18 cellular contexts compared by ENCODE assay signal in the genomic region with DNA sequence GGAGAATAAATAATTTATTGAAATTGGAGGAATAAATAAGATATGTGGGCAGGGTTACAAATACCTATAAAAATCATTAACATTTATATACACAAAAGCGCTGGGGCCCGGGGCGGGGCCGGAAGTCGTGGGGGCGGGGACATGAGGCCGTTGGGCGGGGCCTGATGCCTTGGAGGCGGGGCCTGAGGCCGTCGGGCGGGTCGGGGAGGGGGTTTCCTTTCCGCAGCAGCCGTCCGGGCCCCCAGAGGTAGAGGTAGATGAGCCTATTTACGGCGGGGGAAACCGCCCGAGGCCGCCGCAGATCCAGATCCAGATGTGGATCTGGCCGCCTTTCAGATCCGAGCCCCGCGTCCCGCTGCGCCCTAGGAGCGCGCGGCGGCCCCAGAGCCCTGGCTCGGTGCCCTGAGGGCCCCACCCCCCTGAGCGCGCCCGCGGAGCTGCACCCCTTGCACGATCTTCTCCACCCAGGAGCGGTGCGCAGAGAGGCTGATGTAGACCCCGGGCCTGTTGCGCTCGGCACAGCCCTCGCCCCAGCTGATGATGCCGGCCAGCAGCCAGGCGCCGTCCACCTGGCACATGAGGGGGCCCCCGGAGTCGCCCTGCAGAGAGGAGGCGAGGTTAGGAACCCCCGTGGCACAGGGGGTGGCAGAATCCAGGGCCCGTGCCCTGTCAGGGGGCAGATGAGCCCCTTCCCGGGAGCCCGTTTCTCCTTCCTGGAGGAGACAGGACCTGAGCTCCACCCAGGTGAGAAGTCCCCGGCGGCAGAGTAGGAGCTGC. TPM values are rescaled to one million over a fixed set of nuclear protein-coding genes. Genes with fewer than 3 reads are reported as not detected.
DNase-seq lines count a peak whose midpoint lies in the region; ATAC-seq lines count a peak whose summit lies in the region.
"Had no signal": no experiment of that assay in that cellular context is flagged by ENCODE, and none has a peak within 500 bp of the region (broad histone marks: within the 10 kb centered on the region; RNA-seq: fewer than 3 reads in every experiment).

No MANE protein-coding gene starts in this region.

- H3K14ac ChIP-seq in neuronal stem cell (ENCODE audit: low read length), result peak overlapping the region; percentile 8

- intact Hi-C loops in cardiac septum (cut with DNase I), result no loop called here
- intact Hi-C loops in Right ventricle myocardium inferior (cut with DNase I), result no loop called here

- no peak overlapping the region for H2BK120ac ChIP-seq in neuronal stem cell (ENCODE audit: low read depth, low read length)

- ATAC-seq in Right ventricle myocardium inferior, result no peak
- ATAC-seq in naive thymus-derived CD8-positive, alpha-beta T cell, result no peak

- no peak overlapping the region for H4K8ac ChIP-seq in neuronal stem cell (ENCODE audit: low read depth, low read length)

- peak overlapping the region; percentile 79 for H3K4me3 ChIP-seq in SK-N-MC
- no peak overlapping the region for H3K4me3 ChIP-seq in neuronal stem cell (ENCODE audit: low read length in 2 of 2)
- H3K4me3 ChIP-seq: BLaER1 had no signal

- no peak overlapping the region for H2BK5ac ChIP-seq in neuronal stem cell (ENCODE audit: low read length)

- H2BK12ac ChIP-seq in neuronal stem cell (ENCODE audit: low read length), result no peak overlapping the region

- H2AFZ ChIP-seq in neuronal stem cell (ENCODE audit: low read length), result no peak overlapping the region

- no CpG with 5 or more reads among the region's 56 CpGs for WGBS in neuronal stem cell (ENCODE audit: extremely low coverage in 2 of 2, insufficient read length in 2 of 2, insufficient replicate concordance in 1 of 2), 2 donors

- H3K36me3 ChIP-seq in SK-N-MC (ENCODE audit: insufficient read depth, low read length), result no peaks in the 10 kb centered on the region
- H3K36me3 ChIP-seq in neuronal stem cell (replicated peaks in 1 of 2; ENCODE audit: control insufficient read depth in 2 of 2, insufficient read depth in 2 of 2, low read length in 2 of 2), result no peaks in the 10 kb centered on the region
- H3K36me3 ChIP-seq: BLaER1 had no signal

- no peak overlapping the region for H3K4me3 Mint-ChIP-seq in naive thymus-derived CD8-positive, alpha-beta T cell
- H3K4me3 Mint-ChIP-seq: CD4-positive, alpha-beta memory T cell had no signal

- no peak overlapping the region for H2BK15ac ChIP-seq in neuronal stem cell (ENCODE audit: low read length)

- H3K27me3 Mint-ChIP-seq in naive thymus-derived CD8-positive, alpha-beta T cell, result peaks cover 3 to 26% (median 10%) of the 10 kb centered on the region in 5 donors

- H3K9me3 ChIP-seq in SK-N-MC (ENCODE audit: low read depth, low read length) (no peaks in the 10 kb centered on the region), neuronal stem cell (replicated peaks in 1 of 2; ENCODE audit: control insufficient read depth in 2 of 2, insufficient read depth in 1 of 2, low read depth in 1 of 2, low read length in 2 of 2) (peaks cover 4 to 14% of the 10 kb centered on the region in 2 donors)

- POLR2A ChIA-PET in naive thymus-derived CD8-positive, alpha-beta T cell (lab: Charles Lee), result interaction anchor here (0.5 to 1.0 kb wide), 3 partner anchors 14 to 171 kb away, joined by 3 to 7 read pairs (median 4); no protein-coding TSS in a partner anchor

- no peak overlapping the region for H3K27ac Mint-ChIP-seq in naive thymus-derived CD8-positive, alpha-beta T cell
- H3K27ac Mint-ChIP-seq: CD4-positive, alpha-beta memory T cell had no signal

- H3K4ac ChIP-seq in neuronal stem cell (ENCODE audit: low read length), result no peak overlapping the region

- H2AK5ac ChIP-seq in neuronal stem cell (ENCODE audit: low read depth, low read length), result no peak overlapping the region

- H3K9ac ChIP-seq in SK-N-MC (ENCODE audit: insufficient read length) (peak overlapping the region; percentile 65), neuronal stem cell (ENCODE audit: low read depth, low read length, poor library complexity) (no peak overlapping the region)
- H3K9ac ChIP-seq: BLaER1 had no signal

- no peak overlapping the region for H3K18ac ChIP-seq in neuronal stem cell (ENCODE audit: low read length)

- no peaks in the 10 kb centered on the region for H3K4me1 ChIP-seq in neuronal stem cell (ENCODE audit: control insufficient read depth in 2 of 2, insufficient read depth in 1 of 2, low read depth in 1 of 2, low read length in 2 of 2)

- DNase-seq in cardiac septum (ENCODE audit: low spot score), result peak; percentile 19
- no peak for DNase-seq in Right ventricle myocardium inferior (ENCODE audit: missing footprints)
- DNase-seq in SK-N-MC (ENCODE audit: low read depth, low spot score), result no peak
- DNase-seq in neuronal stem cell (ENCODE audit: low spot score), result no peak
- DNase-seq in superior temporal gyrus (ENCODE audit: extremely low spot score), result no peak
- no peak for DNase-seq in stimulated activated CD4-positive, alpha-beta T cell treated with anti-CD3 and anti-CD28 coated beads, Interleukin-12 subunit alpha, Interleukin-12 subunit beta, amount 100 ng/mL, for 4 hours
- no peak for DNase-seq in naive thymus-derived CD8-positive, alpha-beta T cell
- DNase-seq: Calu3, NCI-H1417 treated with DMSO at 0.1 percent for 48 hours, NCI-H1930, NCI-H2171 treated with DMSO at 0.1 percent for 48 hours, NCI-H446, SHP77 treated with DMSO at 0.1 percent for 48 hours had no signal

- H3K4me1 Mint-ChIP-seq in naive thymus-derived CD8-positive, alpha-beta T cell, result peaks cover 4 to 13% (median 6%) of the 10 kb centered on the region in 4 donors

- H3K27me3 ChIP-seq in neuronal stem cell (ENCODE audit: control insufficient read depth in 3 of 3, insufficient read depth in 3 of 3, low read depth in 1 of 3, low read length in 3 of 3), result peaks cover 4 to 26% (median 13%) of the 10 kb centered on the region in 3 experiments

- H3K36me3 Mint-ChIP-seq in naive thymus-derived CD8-positive, alpha-beta T cell, result peaks cover 0 to 8% (median 3%) of the 10 kb centered on the region in 3 donors

- no peak overlapping the region for H3K4me2 ChIP-seq in neuronal stem cell (ENCODE audit: insufficient read depth, low read length, poor library complexity, severe bottlenecking)
- H3K4me2 ChIP-seq: BLaER1 had no signal

- no peak overlapping the region for H4K91ac ChIP-seq in neuronal stem cell (ENCODE audit: low read depth, low read length, poor library complexity)

- peaks cover 3% of the 10 kb centered on the region for H3K79me1 ChIP-seq in neuronal stem cell (ENCODE audit: low read depth, low read length)

- peaks cover 0 to 13% (median 9%) of the 10 kb centered on the region in 9 donors for H3K9me3 Mint-ChIP-seq in naive thymus-derived CD8-positive, alpha-beta T cell

- H3K27ac ChIP-seq in SK-N-MC, result peak overlapping the region; percentile 57
- no peak overlapping the region for H3K27ac ChIP-seq in neuronal stem cell (replicated peaks; ENCODE audit: low read length)
- H3K27ac ChIP-seq: BLaER1 had no signal

- H3K23ac ChIP-seq in neuronal stem cell (ENCODE audit: low read depth, low read length, poor library complexity), result peak overlapping the region; percentile 73

RNA-seq across cellular contexts. Expression of gene PRSS22, which starts 5.1 kb away (rescaled TPM):
- total RNA-seq in cardiac septum, result not detected
- total RNA-seq in Right ventricle myocardium inferior, result not detected
- not detected for polyA plus RNA-seq in neuronal stem cell (2013, experiment 1 of 2)
- polyA plus RNA-seq in neuronal stem cell (2013, experiment 2 of 2), result not detected
- not detected for total RNA-seq in naive thymus-derived CD8-positive, alpha-beta T cell
- polyA plus RNA-seq in naive thymus-derived CD8-positive, alpha-beta T cell, result not detected
- total RNA-seq: M059J had no signal

RNA-seq across cellular contexts. Expression of gene ZG16B, which starts 22.8 kb away (rescaled TPM):
- total RNA-seq in cardiac septum (not detected), Right ventricle myocardium inferior (0.35 TPM)
- polyA plus RNA-seq in neuronal stem cell (2013, experiment 1 of 2), result not detected
- not detected for polyA plus RNA-seq in neuronal stem cell (2013, experiment 2 of 2)
- not detected for total RNA-seq in naive thymus-derived CD8-positive, alpha-beta T cell
- not detected for polyA plus RNA-seq in naive thymus-derived CD8-positive, alpha-beta T cell
- total RNA-seq: CD4-positive, alpha-beta memory T cell had no signal

RNA-seq across cellular contexts. Expression of gene FLYWCH2, which starts 30.1 kb away (rescaled TPM):
- 20.8 TPM for total RNA-seq in cardiac septum
- total RNA-seq in Right ventricle myocardium inferior, result 31.3 TPM
- polyA plus RNA-seq in neuronal stem cell (2013, experiment 1 of 2), result 25.5 TPM
- polyA plus RNA-seq in neuronal stem cell (2013, experiment 2 of 2), result 24.0 TPM
- 10 to 100 TPM; 22.2 to 26.0 TPM for total RNA-seq in naive thymus-derived CD8-positive, alpha-beta T cell
- polyA plus RNA-seq in naive thymus-derived CD8-positive, alpha-beta T cell, result 10 to 100 TPM; 18.0 to 28.8 (median 26.5) TPM

RNA-seq across cellular contexts. Expression of gene PRSS21, which starts 35.9 kb away (rescaled TPM):
- total RNA-seq in cardiac septum (not detected), Right ventricle myocardium inferior (not detected)
- polyA plus RNA-seq in neuronal stem cell (2013, experiment 1 of 2), result not detected
- polyA plus RNA-seq in neuronal stem cell (2013, experiment 2 of 2), result not detected
- 1 to 10 TPM; 2.0 to 2.9 TPM for total RNA-seq in naive thymus-derived CD8-positive, alpha-beta T cell
- polyA plus RNA-seq in naive thymus-derived CD8-positive, alpha-beta T cell, result 10 to 100 TPM in 1 of 3 donors, 1 to 10 TPM in 2; 1.5 to 14.7 (median 3.2) TPM
- total RNA-seq: Calu3, HT-29, M059J, RPMI7951 had no signal

RNA-seq across cellular contexts. Expression of gene PRSS41, which starts 54.6 kb away (rescaled TPM):
- total RNA-seq in cardiac septum, result not detected
- not detected for total RNA-seq in Right ventricle myocardium inferior
- not detected for polyA plus RNA-seq in neuronal stem cell (2013, experiment 1 of 2)
- not detected for polyA plus RNA-seq in neuronal stem cell (2013, experiment 2 of 2)
- not detected for total RNA-seq in naive thymus-derived CD8-positive, alpha-beta T cell
- not detected for polyA plus RNA-seq in naive thymus-derived CD8-positive, alpha-beta T cell
- total RNA-seq: Calu3; CD4-positive, alpha-beta memory T cell; HT-29; M059J; RPMI7951 had no signal
- polyA plus RNA-seq: CD4-positive, alpha-beta memory T cell had no signal
